ENCODE assay signal across 8 cellular contexts in genomic region chr7:45259966-45260646, GRCh38.
DNase-seq lines count a peak whose midpoint lies in the region; ATAC-seq and TF ChIP-seq lines count a peak whose summit lies in the region.

No MANE protein-coding gene starts in this region.

- no peak overlapping the region for H2BK5ac ChIP-seq in H9 (ENCODE audit: insufficient read length, low read length)

- no peaks in the 10 kb centered on the region for H3K23me2 ChIP-seq in H9 (ENCODE audit: insufficient read length, low read depth, low read length, poor library complexity, severe bottlenecking)

- no peak overlapping the region for H3K27ac ChIP-seq in H9 (ENCODE audit: insufficient read length, low read depth, low read length)

- no peak overlapping the region for H3K14ac ChIP-seq in H9 (ENCODE audit: insufficient read depth, low read length)

- no peak overlapping the region for H3K4ac ChIP-seq in H9 (ENCODE audit: low read depth, low read length)

- no peak overlapping the region for H3T11ph ChIP-seq in H9 (ENCODE audit: low read length)

- H2BK15ac ChIP-seq in H9 (ENCODE audit: low read depth, low read length) = no peak overlapping the region

- peak; percentile 87 for ATAC-seq in activated CD8-positive, alpha-beta memory T cell treated with anti-CD3 and anti-CD28 coated beads, Interleukin-2, amount 10 ng/mL, durations not matched to agents 7 days and 5 days

- H3K23ac ChIP-seq in H9 (ENCODE audit: insufficient read length, low read depth, low read length) = no peak overlapping the region

- H3K4me3 Mint-ChIP-seq in H9 = no peak overlapping the region; a peak in 1 of 5 replicates
- no peak overlapping the region for H3K4me3 Mint-ChIP-seq in activated CD8-positive, alpha-beta memory T cell treated with anti-CD3 and anti-CD28 coated beads, Interleukin-2, amount 10 ng/mL, durations not matched to agents 7 days and 5 days

- no peak overlapping the region for H3K56ac ChIP-seq in H9 (ENCODE audit: insufficient read length, low read depth, low read length)

- H3K27me3 ChIP-seq in H9 (ENCODE audit: insufficient read depth, low read length) = no peaks in the 10 kb centered on the region

- WGBS in H9 (ENCODE audit: extremely low coverage, insufficient read length, low lambda C conversion rate) = no CpG with 5 or more reads among the region's 30 CpGs

- H2AFZ ChIP-seq in H9 (ENCODE audit: low read length) = no peak overlapping the region

- H3K79me1 ChIP-seq in H9 (ENCODE audit: insufficient read depth, low read depth, low read length, poor library complexity, severe bottlenecking) = no peaks in the 10 kb centered on the region

- H3K4me3 ChIP-seq in epithelial cell of esophagus (ENCODE audit: low read length) = no peak overlapping the region

- no peaks in the 10 kb centered on the region for H3K4me1 ChIP-seq in H9 (ENCODE audit: insufficient read depth, low read length)

- no peak overlapping the region for H3K18ac ChIP-seq in H9 (ENCODE audit: insufficient read length, low read depth, low read length)

- no peaks in the 10 kb centered on the region for H4K20me1 ChIP-seq in H9 (ENCODE audit: control insufficient read depth, insufficient read depth, insufficient read length)

- H3K27ac Mint-ChIP-seq in H9 = no peak overlapping the region
- no peak overlapping the region for H3K27ac Mint-ChIP-seq in activated CD8-positive, alpha-beta memory T cell treated with anti-CD3 and anti-CD28 coated beads, Interleukin-2, amount 10 ng/mL, durations not matched to agents 7 days and 5 days

- TF ChIP-seq CTCF in H9 (conservative IDR thresholded peaks at IDR 0.05) = peak; percentile 99
- TF ChIP-seq CTCF in epithelial cell of esophagus (IDR thresholded peaks at IDR 0.05; ENCODE audit: insufficient read depth, low read depth, low read length, missing control alignments) = peak; percentile 97

- H4K5ac ChIP-seq in H9 (ENCODE audit: insufficient read length, low read depth, low read length) = no peak overlapping the region

- H3K9ac ChIP-seq in H9 (ENCODE audit: extremely low read depth, insufficient read length, low read length) = no peak overlapping the region

- H3K36me3 Mint-ChIP-seq in H9 (ENCODE audit: insufficient read depth in 1 of 3, low read depth in 3 of 3) = peaks cover 4 to 14% (median 5%) of the 10 kb centered on the region in 3 experiments
- no peaks in the 10 kb centered on the region for H3K36me3 Mint-ChIP-seq in activated CD8-positive, alpha-beta memory T cell treated with anti-CD3 and anti-CD28 coated beads, Interleukin-2, amount 10 ng/mL, durations not matched to agents 7 days and 5 days

- H3K9me3 Mint-ChIP-seq in H9 = peaks cover 13 to 15% of the 10 kb centered on the region in 2 experiments
- H3K9me3 Mint-ChIP-seq in activated CD8-positive, alpha-beta memory T cell treated with anti-CD3 and anti-CD28 coated beads, Interleukin-2, amount 10 ng/mL, durations not matched to agents 7 days and 5 days (ENCODE audit: low read depth) = no peaks in the 10 kb centered on the region

- H2BK20ac ChIP-seq in H9 (ENCODE audit: low read depth, low read length, poor library complexity, severe bottlenecking) = no peak overlapping the region

- H4K8ac ChIP-seq in H9 (replicated peaks; ENCODE audit: insufficient read length, low read depth, low read length) = no peak overlapping the region

- DNase-seq in DMS53 treated with DMSO at 0.1 percent for 48 hours (lab: John Stamatoyannopoulos, UW; ENCODE audit: unreplicated experiment) (peak; percentile 31), H9 (peak; percentile 85), NCI-H524 treated with DMSO at 0.1 percent for 48 hours (lab: John Stamatoyannopoulos, UW) (peak; percentile 18), epithelial cell of esophagus (ENCODE audit: low read depth) (peak; percentile 24), myocyte (ENCODE audit: low read depth) (peak; percentile 45), cortex of kidney (lab: John Stamatoyannopoulos, UW) (no peak)
- DNase-seq in activated CD8-positive, alpha-beta memory T cell treated with anti-CD3 and anti-CD28 coated beads, Interleukin-2, amount 10 ng/mL, durations not matched to agents 7 days and 5 days = peak; percentile 77
- peak; percentile 52 for DNase-seq in stimulated activated CD8-positive, alpha-beta memory T cell treated with anti-CD3 and anti-CD28 coated beads, Interleukin-7, amount 100 ng/mL, for 24 hours (ENCODE audit: low read depth)

- no peak overlapping the region for H4K91ac ChIP-seq in H9 (ENCODE audit: insufficient read length, low read depth, low read length)

- H2BK12ac ChIP-seq in H9 (ENCODE audit: insufficient read length, low read depth, low read length) = no peak overlapping the region

- peaks cover 7 to 18% of the 10 kb centered on the region in 2 experiments for H3K4me1 Mint-ChIP-seq in H9
- H3K4me1 Mint-ChIP-seq in activated CD8-positive, alpha-beta memory T cell treated with anti-CD3 and anti-CD28 coated beads, Interleukin-2, amount 10 ng/mL, durations not matched to agents 7 days and 5 days = peaks cover 2% of the 10 kb centered on the region

- peaks cover 14% of the 10 kb centered on the region for H3K27me3 Mint-ChIP-seq in H9 (ENCODE audit: low read depth)
- peaks cover 20% of the 10 kb centered on the region for H3K27me3 Mint-ChIP-seq in activated CD8-positive, alpha-beta memory T cell treated with anti-CD3 and anti-CD28 coated beads, Interleukin-2, amount 10 ng/mL, durations not matched to agents 7 days and 5 days

- H3K4me2 ChIP-seq in H9 (ENCODE audit: insufficient read depth, insufficient read length, low read length) = no peak overlapping the region

- CTCF ChIA-PET in activated CD8-positive, alpha-beta memory T cell treated with anti-CD3 and anti-CD28 coated beads, Interleukin-2, amount 10 ng/mL, durations not matched to agents 7 days and 5 days (lab: Charles Lee) = interaction anchor here (0.6 to 4.4 kb wide), 16 partner anchors 10 to 124 kb away, joined by 3 to 89 read pairs (median 4); partner anchors contain the start of gene RAMP3

- H3K9me3 ChIP-seq in H9 (ENCODE audit: control insufficient read depth, low read depth, low read length) = no peaks in the 10 kb centered on the region

- H3K79me2 ChIP-seq in H9 (ENCODE audit: insufficient read depth, low read length) = no peaks in the 10 kb centered on the region

- H2AK5ac ChIP-seq in H9 (ENCODE audit: insufficient read length, low read length) = no peak overlapping the region

- H2BK120ac ChIP-seq in H9 (ENCODE audit: low read depth, low read length, poor library complexity, severe bottlenecking) = no peak overlapping the region
